18 cellular contexts compared by ENCODE assay signal in the genomic region with DNA sequence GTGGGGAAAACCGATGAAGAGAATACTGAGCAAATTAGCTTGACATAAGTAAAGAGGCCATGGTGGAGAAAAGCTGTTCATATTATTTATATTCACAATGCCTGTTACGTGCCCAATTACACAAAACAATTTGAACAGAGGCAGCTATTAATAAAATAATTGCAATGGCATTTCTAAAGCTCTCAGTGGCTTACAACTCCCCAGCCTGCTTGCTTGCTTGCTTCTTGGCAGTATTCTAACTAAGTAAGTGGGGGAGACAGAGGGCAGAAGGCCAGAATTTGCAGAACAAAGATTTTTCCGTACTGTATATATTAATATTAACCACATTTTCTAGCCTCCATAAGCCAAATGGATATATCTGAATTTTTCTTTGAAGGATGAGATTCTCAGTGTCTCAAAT.
"Had no signal": no experiment of that assay in that cellular context is flagged by ENCODE, and none has a peak within 500 bp of the region (broad histone marks: within the 10 kb centered on the region; RNA-seq: fewer than 3 reads in every experiment).

No MANE protein-coding gene starts in this region.

- H3K4me3 Mint-ChIP-seq: activated CD8-positive, alpha-beta T cell treated with anti-CD3 and anti-CD28 coated beads for 36 hours; activated naive CD8-positive, alpha-beta T cell treated with anti-CD3 and anti-CD28 coated beads, Interleukin-2, amount 50 U/mL, for 24 hours; activated T-cell treated with anti-CD3 and anti-CD28 coated beads, Interleukin-2, amount 50 U/mL, for 72 hours; memory B cell; neural crest cell; stimulated activated naive B cell treated with anti-CD40 and anti-IgM and Interleukin-4, amounts not matched to agents 10 μg/mL and 1 μg/mL and 100 μg/mL, for 72 hours; T-cell had no signal

- ATAC-seq: activated CD8-positive, alpha-beta T cell treated with anti-CD3 and anti-CD28 coated beads for 36 hours; activated naive CD8-positive, alpha-beta T cell treated with anti-CD3 and anti-CD28 coated beads, Interleukin-2, amount 50 U/mL, for 24 hours; activated T-cell treated with anti-CD3 and anti-CD28 coated beads, Interleukin-2, amount 50 U/mL, for 72 hours; left colon; pancreas; stimulated activated naive B cell treated with anti-CD40 and anti-IgM and Interleukin-4, amounts not matched to agents 10 μg/mL and 1 μg/mL and 100 μg/mL, for 72 hours; T-cell had no signal

- H3K9me3 ChIP-seq: pancreas, right atrium auricular region, transverse colon had no signal

- DNase-seq: activated CD4-positive, alpha-beta T cell treated with anti-CD3 and anti-CD28 coated beads for 4 hours; activated CD8-positive, alpha-beta memory T cell treated with anti-CD3 and anti-CD28 coated beads, Interleukin-2, amount 50 U/mL, for 4 hours; activated CD8-positive, alpha-beta T cell treated with anti-CD3 and anti-CD28 coated beads for 36 hours; activated naive CD8-positive, alpha-beta T cell treated with anti-CD3 and anti-CD28 coated beads, Interleukin-2, amount 50 U/mL, for 24 hours; activated T-cell treated with anti-CD3 and anti-CD28 coated beads, Interleukin-2, amount 50 U/mL, for 72 hours; caudate nucleus; effector memory CD4-positive, alpha-beta T cell; left colon; pancreas; stimulated activated CD4-positive, alpha-beta T cell treated with anti-CD3 and anti-CD28 coated beads, Interleukin-2, amount 100 ng/mL, for 24 hours; stimulated activated naive B cell treated with anti-CD40 and anti-IgM and Interleukin-4, amounts not matched to agents 10 μg/mL and 1 μg/mL and 100 μg/mL, for 72 hours; T-cell; transverse colon; WERI-Rb-1 had no signal

- H3K4me3 ChIP-seq: coronary artery, pancreas, right atrium auricular region, transverse colon had no signal

- H3K9me3 Mint-ChIP-seq: activated CD8-positive, alpha-beta T cell treated with anti-CD3 and anti-CD28 coated beads for 36 hours; activated naive CD8-positive, alpha-beta T cell treated with anti-CD3 and anti-CD28 coated beads, Interleukin-2, amount 50 U/mL, for 24 hours; activated T-cell treated with anti-CD3 and anti-CD28 coated beads, Interleukin-2, amount 50 U/mL, for 72 hours; memory B cell; neural crest cell; stimulated activated naive B cell treated with anti-CD40 and anti-IgM and Interleukin-4, amounts not matched to agents 10 μg/mL and 1 μg/mL and 100 μg/mL, for 72 hours; T-cell had no signal

- H3K27me3 ChIP-seq: pancreas, right atrium auricular region, transverse colon had no signal

- H3K4me1 Mint-ChIP-seq: activated naive CD8-positive, alpha-beta T cell treated with anti-CD3 and anti-CD28 coated beads, Interleukin-2, amount 50 U/mL, for 24 hours; memory B cell; stimulated activated naive B cell treated with anti-CD40 and anti-IgM and Interleukin-4, amounts not matched to agents 10 μg/mL and 1 μg/mL and 100 μg/mL, for 72 hours; T-cell had no signal

- H3K36me3 Mint-ChIP-seq: memory B cell; stimulated activated naive B cell treated with anti-CD40 and anti-IgM and Interleukin-4, amounts not matched to agents 10 μg/mL and 1 μg/mL and 100 μg/mL, for 72 hours; T-cell had no signal

- H3K27ac Mint-ChIP-seq: activated CD8-positive, alpha-beta T cell treated with anti-CD3 and anti-CD28 coated beads for 36 hours; activated naive CD8-positive, alpha-beta T cell treated with anti-CD3 and anti-CD28 coated beads, Interleukin-2, amount 50 U/mL, for 24 hours; activated T-cell treated with anti-CD3 and anti-CD28 coated beads, Interleukin-2, amount 50 U/mL, for 72 hours; memory B cell; stimulated activated naive B cell treated with anti-CD40 and anti-IgM and Interleukin-4, amounts not matched to agents 10 μg/mL and 1 μg/mL and 100 μg/mL, for 72 hours; T-cell had no signal

- H3K4me1 ChIP-seq: pancreas had no signal

- H3K36me3 ChIP-seq: pancreas, right atrium auricular region, transverse colon, WERI-Rb-1 had no signal

- H3K27ac ChIP-seq: coronary artery, pancreas, right atrium auricular region, WERI-Rb-1 had no signal
